Comparison of ENCODE assay signal across 2 cellular contexts in genomic region chr15:64156652-64157331, GRCh38.
A peak's percentile ranks its signal among the peaks of the same experiment; 100 is the strongest.
TF ChIP-seq lines count a peak whose summit lies in the region.

No MANE protein-coding gene starts in this region.

TF ChIP-seq in GM12878, 131 proteins besides CTCF, POLR2A, EP300 and RAD21:
- TF ChIP-seq, protein P1, sequence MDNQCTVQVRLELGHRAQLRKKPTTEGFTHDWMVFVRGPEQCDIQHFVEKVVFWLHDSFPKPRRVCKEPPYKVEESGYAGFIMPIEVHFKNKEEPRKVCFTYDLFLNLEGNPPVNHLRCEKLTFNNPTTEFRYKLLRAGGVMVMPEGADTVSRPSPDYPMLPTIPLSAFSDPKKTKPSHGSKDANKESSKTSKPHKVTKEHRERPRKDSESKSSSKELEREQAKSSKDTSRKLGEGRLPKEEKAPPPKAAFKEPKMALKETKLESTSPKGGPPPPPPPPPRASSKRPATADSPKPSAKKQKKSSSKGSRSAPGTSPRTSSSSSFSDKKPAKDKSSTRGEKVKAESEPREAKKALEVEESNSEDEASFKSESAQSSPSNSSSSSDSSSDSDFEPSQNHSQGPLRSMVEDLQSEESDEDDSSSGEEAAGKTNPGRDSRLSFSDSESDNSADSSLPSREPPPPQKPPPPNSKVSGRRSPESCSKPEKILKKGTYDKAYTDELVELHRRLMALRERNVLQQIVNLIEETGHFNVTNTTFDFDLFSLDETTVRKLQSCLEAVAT (IDR thresholded peaks at IDR 0.05) = no peak
- TF ChIP-seq ESRRA (IDR thresholded peaks at IDR 0.05; ENCODE audit: low read length) (no peak), SIX5 (IDR thresholded peaks at IDR 0.05; ENCODE audit: low read depth, low read length, severe bottlenecking) (no peak), ZBED1 (IDR thresholded peaks at IDR 0.05; ENCODE audit: borderline replicate concordance) (no peak), BMI1 (IDR thresholded peaks at IDR 0.05; ENCODE audit: borderline replicate concordance) (no peak), POLR2AphosphoS5 (IDR thresholded peaks at IDR 0.05; ENCODE audit: low read length) (peak; percentile 31; the same call in 1 of the 2 replicates), RCOR1 (conservative IDR thresholded peaks at IDR 0.05; ENCODE audit: low read depth, low read length) (no peak)
- TF ChIP-seq, protein P2, sequence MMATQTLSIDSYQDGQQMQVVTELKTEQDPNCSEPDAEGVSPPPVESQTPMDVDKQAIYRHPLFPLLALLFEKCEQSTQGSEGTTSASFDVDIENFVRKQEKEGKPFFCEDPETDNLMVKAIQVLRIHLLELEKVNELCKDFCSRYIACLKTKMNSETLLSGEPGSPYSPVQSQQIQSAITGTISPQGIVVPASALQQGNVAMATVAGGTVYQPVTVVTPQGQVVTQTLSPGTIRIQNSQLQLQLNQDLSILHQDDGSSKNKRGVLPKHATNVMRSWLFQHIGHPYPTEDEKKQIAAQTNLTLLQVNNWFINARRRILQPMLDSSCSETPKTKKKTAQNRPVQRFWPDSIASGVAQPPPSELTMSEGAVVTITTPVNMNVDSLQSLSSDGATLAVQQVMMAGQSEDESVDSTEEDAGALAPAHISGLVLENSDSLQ (IDR thresholded peaks at IDR 0.05) = no peak
TF ChIP-seq in GM12878: peak in this region for 1.

TF ChIP-seq in HepG2, 621 proteins besides CTCF, POLR2A, EP300 and RAD21:
- TF ChIP-seq RARA (CRISPR knock-in tag; IDR thresholded peaks at IDR 0.05) (no peak), POLR2G (IDR thresholded peaks at IDR 0.05; ENCODE audit: low read depth, low read length) (peak; percentile 30; the same call in 1 of the 2 replicates), AGO2 (optimal IDR thresholded peaks at IDR 0.05; ENCODE audit: low read depth, low read length) (peak; percentile 83), ZNF775 (CRISPR knock-in tag; IDR thresholded peaks at IDR 0.05; ENCODE audit: borderline replicate concordance) (no peak)
